In the genomic region with DNA sequence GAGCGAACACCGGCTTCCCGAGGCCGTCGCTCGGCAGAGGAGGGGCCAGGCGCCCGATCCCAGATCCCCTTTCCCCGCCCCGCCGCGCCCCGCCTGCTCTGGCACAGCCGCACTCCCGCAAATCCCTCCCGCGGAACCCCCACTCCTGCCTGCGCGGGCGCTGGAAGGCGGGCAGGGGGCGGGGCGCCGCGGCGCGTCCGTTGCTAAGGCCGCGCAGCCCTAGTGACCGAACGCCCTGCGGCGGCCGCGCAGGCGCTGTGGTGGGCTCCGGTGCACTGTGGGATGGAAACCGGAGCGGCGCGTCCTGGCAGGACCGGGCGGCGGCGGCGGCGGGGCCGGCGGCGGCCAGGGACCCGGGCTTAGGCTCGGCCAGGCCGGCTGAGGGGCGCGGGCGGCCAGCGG, we compare ENCODE assay signal across 8 cellular contexts. TPM values are rescaled to one million over a fixed set of nuclear protein-coding genes. Genes with fewer than 3 reads are reported as not detected.
DNase-seq lines count a peak whose midpoint lies in the region; ATAC-seq and TF ChIP-seq lines count a peak whose summit lies in the region.

Gene TRAF3IP1, plus strand, starts transcription at position 273 of the 402 bp plus-strand sequence. CDS start 145 bp downstream, outside the sequence.

- H3K27me3 ChIP-seq in kidney epithelial cell (ENCODE audit: control insufficient read depth, insufficient read depth, low read length): no peaks in the 10 kb centered on the region

- in situ Hi-C loops in ACHN (cut with HindIII; ENCODE audit: low pct_ligation_motif_present, low pct_unique_long_range_greater_than_20kb, low sequenced_read_pairs): no loop called here

- H3K4me3 ChIP-seq in kidney epithelial cell (ENCODE audit: low read depth, low read length): peak within 1 kb of the TSS; percentile 78

- DNase-seq in ACHN (peak; percentile 96), NCI-H345 (lab: John Stamatoyannopoulos, UW) (peak; percentile 95), cerebellum (ENCODE audit: low spot score) (peak; percentile 96), kidney epithelial cell (ENCODE audit: low read depth) (peak; percentile 50)
- DNase-seq in activated CD4-positive, alpha-beta T cell treated with anti-CD3 and anti-CD28 coated beads for 1 hour: peak; percentile 74
- DNase-seq in stimulated activated CD4-positive, alpha-beta T cell treated with anti-CD3 and anti-CD28 coated beads, Interleukin-15, amount 100 ng/mL, for 24 hours: peak; percentile 91

- ATAC-seq in GM18873 (IDR thresholded peaks at IDR 0.05; ENCODE audit: low FRiP score, unreplicated experiment) (peak; percentile 56), HG03159 (IDR thresholded peaks at IDR 0.05; ENCODE audit: unreplicated experiment) (peak; percentile 97)

- TF ChIP-seq CTCF in kidney epithelial cell (IDR thresholded peaks at IDR 0.05; ENCODE audit: insufficient read depth, low read length, poor library complexity, severe bottlenecking): no peak

- no peaks in the 10 kb centered on the region for H3K36me3 ChIP-seq in kidney epithelial cell (ENCODE audit: control insufficient read depth, insufficient read depth, low read length)

RNA-seq across cellular contexts. Expression of gene TRAF3IP1, which starts in this region (rescaled TPM):
- 12.2 TPM for total RNA-seq in cerebellum
- total RNA-seq in kidney epithelial cell: 9.4 and 11.4 TPM in 2 replicates

Comparison
In these comparisons a context has a peak if more than half of its experiments do, and no peak if none do; other contexts are left out.
1. Peak in every context shown above with its lines: DNase-seq, ATAC-seq and H3K4me3 ChIP-seq.